In genomic region chr1:38563985-38564735, GRCh38 we compare ENCODE assay signal across 20 cellular contexts.
"Had no signal": no experiment of that assay in that cellular context is flagged by ENCODE, and none has a peak within 500 bp of the region (broad histone marks: within the 10 kb centered on the region; RNA-seq: fewer than 3 reads in every experiment).

No MANE protein-coding gene starts in this region.

- DNase-seq: activated T-cell treated with anti-CD3 and anti-CD28 coated beads, Interleukin-2, amount 50 U/mL, for 1 hour; dermis blood vessel endothelial cell; effector CD8-positive, alpha-beta T cell; erythroblast; foreskin fibroblast; heart right ventricle; islet precursor cell; left cardiac atrium; right cardiac atrium; stimulated activated CD4-positive, alpha-beta T cell treated with anti-CD3 and anti-CD28 coated beads, Interleukin-4, amount 100 ng/mL, for 24 hours; stimulated activated naive CD4-positive, alpha-beta T cell treated with Interleukin-2 at 50 U/mL for 16 hours had no signal

- H3K9me3 ChIP-seq: heart right ventricle, thoracic aorta, vagina had no signal

- H3K36me3 Mint-ChIP-seq: brain, type B pancreatic cell had no signal

- H2AFZ ChIP-seq: parathyroid adenoma had no signal

- ATAC-seq: activated CD4-positive, CD25-positive, alpha-beta regulatory T cell treated with anti-CD3 and anti-CD28 coated beads, Interleukin-2, amount 50 U/mL, for 24 hours; activated T-helper 17 cell treated with anti-CD3 and anti-CD28 coated beads, Interleukin-2, amount 50 U/mL, for 72 hours; heart right ventricle; left cardiac atrium; right cardiac atrium had no signal

- H3K4me3 ChIP-seq: heart right ventricle, thoracic aorta, vagina had no signal

- H3K9me3 Mint-ChIP-seq: activated T-helper 17 cell treated with anti-CD3 and anti-CD28 coated beads, Interleukin-2, amount 50 U/mL, for 72 hours; nephron; type B pancreatic cell had no signal

- H3K27ac ChIP-seq: heart right ventricle, parathyroid adenoma, thoracic aorta, vagina, VCaP had no signal

- H3K4me3 Mint-ChIP-seq: activated T-helper 17 cell treated with anti-CD3 and anti-CD28 coated beads, Interleukin-2, amount 50 U/mL, for 72 hours; brain; nephron; type B pancreatic cell had no signal

- H3K27me3 ChIP-seq: vagina had no signal

- H3K4me1 ChIP-seq: parathyroid adenoma had no signal

- H3K27ac Mint-ChIP-seq: activated T-helper 17 cell treated with anti-CD3 and anti-CD28 coated beads, Interleukin-2, amount 50 U/mL, for 72 hours; nephron; type B pancreatic cell had no signal

- H3K36me3 ChIP-seq: heart right ventricle, thoracic aorta, vagina had no signal

- H3K9ac ChIP-seq: parathyroid adenoma had no signal
